1 cellular context compared by ENCODE assay signal in genomic region chr1:2228684-2229031, GRCh38.
TF ChIP-seq lines count a peak whose summit lies in the region.

No MANE protein-coding gene starts in this region.

TF ChIP-seq in SK-N-SH, 30 proteins besides CTCF, POLR2A, EP300 and RAD21 (continued from another document):
- no peak for TF ChIP-seq REST (IDR thresholded peaks at IDR 0.05; ENCODE audit: low read depth, low read length)
- no peak for TF ChIP-seq FOXM1 (IDR thresholded peaks at IDR 0.05; ENCODE audit: low read depth)
- no peak for TF ChIP-seq TCF12 (IDR thresholded peaks at IDR 0.05)
- TF ChIP-seq NRF1 (IDR thresholded peaks at IDR 0.05; ENCODE audit: low read depth, low read length), result no peak
- no peak for TF ChIP-seq ELF1 (IDR thresholded peaks at IDR 0.05)
- TF ChIP-seq YY1 (IDR thresholded peaks at IDR 0.05; ENCODE audit: low read depth), result no peak
- no peak for TF ChIP-seq SMC3 (IDR thresholded peaks at IDR 0.05; ENCODE audit: low read depth, low read length)
- no peak for TF ChIP-seq FOSL2 (IDR thresholded peaks at IDR 0.05; ENCODE audit: borderline replicate concordance, low read depth)
- no peak for TF ChIP-seq NFIC (IDR thresholded peaks at IDR 0.05; ENCODE audit: borderline replicate concordance)
- TF ChIP-seq EZH2phosphoT487 (IDR thresholded peaks at IDR 0.05; ENCODE audit: borderline replicate concordance, low read depth), result no peak
